24 cellular contexts compared by ENCODE assay signal in genomic region chr2:170332676-170333402, GRCh38.
DNase-seq lines count a peak whose midpoint lies in the region; ATAC-seq and TF ChIP-seq lines count a peak whose summit lies in the region.
"Had no signal": no experiment of that assay in that cellular context is flagged by ENCODE, and none has a peak within 500 bp of the region (broad histone marks: within the 10 kb centered on the region; RNA-seq: fewer than 3 reads in every experiment).

No MANE protein-coding gene starts in this region.

- no peaks in the 10 kb centered on the region for H3F3A ChIP-seq in neural progenitor cell (ENCODE audit: low read depth)

- no peaks in the 10 kb centered on the region for H4K20me1 ChIP-seq in neural progenitor cell (ENCODE audit: low read depth)

- no peak for ATAC-seq in GM21619 (IDR thresholded peaks at IDR 0.05; ENCODE audit: unreplicated experiment)
- no peak for ATAC-seq in HG03354 (IDR thresholded peaks at IDR 0.05; ENCODE audit: poor library complexity, severe bottlenecking, unreplicated experiment)
- ATAC-seq: activated CD4-positive, alpha-beta T cell treated with anti-CD3 and anti-CD28 coated beads for 36 hours; left cardiac atrium; right cardiac atrium had no signal

- H3K9me3 Mint-ChIP-seq in neural progenitor cell: peaks cover 10% of the 10 kb centered on the region
- H3K9me3 Mint-ChIP-seq: activated T-cell treated with anti-CD3 and anti-CD28 coated beads, Interleukin-2, amount 50 U/mL, for 24 hours had no signal

- DNase-seq in NCI-H2107 treated with DMSO at 0.1 percent for 48 hours (lab: John Stamatoyannopoulos, UW; ENCODE audit: unreplicated experiment): peak; percentile 39
- DNase-seq in NCI-H2107 (lab: John Stamatoyannopoulos, UW): no peak
- DNase-seq in NCI-H146 treated with DMSO at 0.1 percent for 48 hours (lab: John Stamatoyannopoulos, UW; ENCODE audit: unreplicated experiment): peak; percentile 86
- peak; percentile 93 for DNase-seq in NCI-H69 (lab: John Stamatoyannopoulos, UW)
- DNase-seq in neural progenitor cell (ENCODE audit: low spot score): no peak
- no peak for DNase-seq in AML-193 (lab: John Stamatoyannopoulos, UW)
- DNase-seq: activated CD4-positive, alpha-beta T cell treated with anti-CD3 and anti-CD28 coated beads for 36 hours; activated naive CD4-positive, alpha-beta T cell; activated T-cell treated with anti-CD3 and anti-CD28 coated beads, Interleukin-2, amount 50 U/mL, for 24 hours; CD4-positive, alpha-beta memory T cell; central memory CD4-positive, alpha-beta T cell; esophagus squamous epithelium; left cardiac atrium; NCI-H1694; NCI-H524 treated with DMSO at 0.1 percent for 48 hours; OCI-M1; right cardiac atrium; T-helper 2 cell; trophoblast cell had no signal

- no peaks in the 10 kb centered on the region for H3K9me3 ChIP-seq in neural progenitor cell (ENCODE audit: low read depth)
- H3K9me3 ChIP-seq: A549, esophagus squamous epithelium had no signal

- peak overlapping the region; percentile 18 for H2AFZ ChIP-seq in neural progenitor cell (replicated peaks)
- H2AFZ ChIP-seq: parathyroid adenoma had no signal

- no peak overlapping the region for H3K9ac ChIP-seq in neural progenitor cell
- H3K9ac ChIP-seq: parathyroid adenoma had no signal

- no peak for TF ChIP-seq CTCF in neural progenitor cell (IDR thresholded peaks at IDR 0.05)

- H3K27ac ChIP-seq in neural progenitor cell: no peak overlapping the region
- H3K27ac ChIP-seq: A549, esophagus squamous epithelium, parathyroid adenoma had no signal

- no peak overlapping the region for H3K4me3 Mint-ChIP-seq in neural progenitor cell
- H3K4me3 Mint-ChIP-seq: activated CD4-positive, alpha-beta T cell treated with anti-CD3 and anti-CD28 coated beads for 36 hours; activated T-cell treated with anti-CD3 and anti-CD28 coated beads, Interleukin-2, amount 50 U/mL, for 24 hours; CD4-positive, alpha-beta memory T cell; neural crest cell had no signal

- H3K27me3 ChIP-seq in neural progenitor cell: no peaks in the 10 kb centered on the region
- H3K27me3 ChIP-seq: esophagus squamous epithelium had no signal

- no peak overlapping the region for H3K4me3 ChIP-seq in neural progenitor cell
- H3K4me3 ChIP-seq: A549, esophagus squamous epithelium had no signal

- peaks cover 15% of the 10 kb centered on the region for H3K4me1 ChIP-seq in neural progenitor cell
- H3K4me1 ChIP-seq: A549, esophagus squamous epithelium, parathyroid adenoma had no signal

- H3K27ac Mint-ChIP-seq in neural progenitor cell: no peak overlapping the region
- H3K27ac Mint-ChIP-seq: activated CD4-positive, alpha-beta T cell treated with anti-CD3 and anti-CD28 coated beads for 36 hours; activated T-cell treated with anti-CD3 and anti-CD28 coated beads, Interleukin-2, amount 50 U/mL, for 24 hours; CD4-positive, alpha-beta memory T cell had no signal

- no peaks in the 10 kb centered on the region for H3K36me3 ChIP-seq in neural progenitor cell
- H3K36me3 ChIP-seq: esophagus squamous epithelium had no signal

- H3K4me2 ChIP-seq in neural progenitor cell: no peak overlapping the region
- H3K4me2 ChIP-seq: A549 had no signal

- peaks cover 13% of the 10 kb centered on the region for H3K4me1 Mint-ChIP-seq in neural progenitor cell
- H3K4me1 Mint-ChIP-seq: activated CD4-positive, alpha-beta T cell treated with anti-CD3 and anti-CD28 coated beads for 36 hours; CD4-positive, alpha-beta memory T cell; neural crest cell had no signal

- H3K79me2 ChIP-seq in neural progenitor cell (ENCODE audit: low read depth): no peaks in the 10 kb centered on the region
- H3K79me2 ChIP-seq: parathyroid adenoma had no signal

- no peaks in the 10 kb centered on the region for H3K36me3 Mint-ChIP-seq in neural progenitor cell

- H3K27me3 Mint-ChIP-seq in neural progenitor cell (ENCODE audit: insufficient read depth, low read depth): no peaks in the 10 kb centered on the region

Comparison
In these comparisons a context has a peak if more than half of its experiments do, and no peak if none do; other contexts are left out.
1. DNase-seq: peak in NCI-H2107 treated with DMSO at 0.1 percent for 48 hours (single experiment), NCI-H146 treated with DMSO at 0.1 percent for 48 hours (single experiment) and NCI-H69 (single experiment); none in NCI-H2107 (single experiment), neural progenitor cell (single experiment) and AML-193 (0 of 2).